Comparison of ENCODE assay signal across 12 cellular contexts in genomic region chr6:34360556-34360955, GRCh38. TPM values are rescaled to one million over a fixed set of nuclear protein-coding genes. Genes with fewer than 3 reads are reported as not detected.
DNase-seq lines count a peak whose midpoint lies in the region; ATAC-seq, FAIRE-seq and TF ChIP-seq lines count a peak whose summit lies in the region.
"Had no signal": no experiment of that assay in that cellular context is flagged by ENCODE, and none has a peak within 500 bp of the region (broad histone marks: within the 10 kb centered on the region; RNA-seq: fewer than 3 reads in every experiment).

No MANE protein-coding gene starts in this region.

- POLR2A ChIA-PET in BJ (lab: Charles Lee) (interaction anchor here (0.6 kb wide), 1 partner anchor 54 kb away, joined by 3 read pairs; no protein-coding TSS in a partner anchor), PC-3 (lab: Charles Lee; ENCODE audit: unreplicated experiment) (interaction anchor here (0.6 kb wide), 1 partner anchor 10 kb away, joined by 4 read pairs; no protein-coding TSS in a partner anchor)

- H2AFZ ChIP-seq in PC-3 (ENCODE audit: low read length): no peak overlapping the region

- DNase-seq in BJ (ENCODE audit: low read depth): peak; percentile 53
- DNase-seq in PC-3: no peak
- peak; percentile 86 for DNase-seq in dedifferentiated amniotic fluid mesenchymal stem cell (ENCODE audit: extremely low spot score)
- DNase-seq in NCI-H526 treated with DMSO at 0.1 percent for 48 hours (lab: John Stamatoyannopoulos, UW): no peak
- no peak for DNase-seq in OCI-M2 (lab: John Stamatoyannopoulos, UW; ENCODE audit: unreplicated experiment)
- DNase-seq in frontal cortex (ENCODE audit: low spot score in 2 of 2): no peak
- DNase-seq: activated CD4-positive, alpha-beta T cell treated with anti-CD3 and anti-CD28 coated beads for 36 hours; activated T-cell treated with anti-CD3 and anti-CD28 coated beads for 4 hours; dermis blood vessel endothelial cell; NCI-H2029 had no signal

- H4K20me1 ChIP-seq in PC-3 (ENCODE audit: low read length): peaks cover 45% of the 10 kb centered on the region

- no peaks in the 10 kb centered on the region for H3F3A ChIP-seq in PC-3 (ENCODE audit: low read length, unreplicated experiment)

- intact Hi-C loops in PC-3 (cut with micrococcal nuclease): loop anchor here (1.0 kb wide), 1 partner anchor 31 kb away; no protein-coding TSS in a partner anchor

- H3K9me2 ChIP-seq in PC-3 (replicated peaks; ENCODE audit: low read length): no peaks in the 10 kb centered on the region

- no peak overlapping the region for H3K9ac ChIP-seq in PC-3 (ENCODE audit: low read length)

- H3K4me2 ChIP-seq in PC-3 (ENCODE audit: low read length): no peak overlapping the region

- H3K9me3 ChIP-seq in PC-3 (ENCODE audit: low read length) (no peaks in the 10 kb centered on the region), neutrophil (no peaks in the 10 kb centered on the region)

- peaks cover 87% of the 10 kb centered on the region for H3K79me2 ChIP-seq in PC-3 (ENCODE audit: low read length)

- no peak overlapping the region for H3K4me3 ChIP-seq in BJ (ENCODE audit: low read depth, low read length)
- no peak overlapping the region for H3K4me3 ChIP-seq in PC-3 (ENCODE audit: low read length)
- H3K4me3 ChIP-seq in neutrophil (ENCODE audit: low read depth in 1 of 2, low read length in 1 of 2): no peak overlapping the region

- no peak for TF ChIP-seq CTCF in BJ (IDR thresholded peaks at IDR 0.05; ENCODE audit: insufficient read depth, low read depth, low read length)
- TF ChIP-seq CTCF in PC-3 (conservative IDR thresholded peaks at IDR 0.05; ENCODE audit: low read depth, low read length): no peak
- TF ChIP-seq CTCF in neutrophil (IDR thresholded peaks at IDR 0.05): no peak

- no peak for FAIRE-seq in frontal cortex (lab: Jason Lieb, UNC)

- no TSS peak for BruUV-seq in PC-3 (replicated peaks; lab: Mats Ljungman, UMichigan)

- H3K27ac ChIP-seq in PC-3 (ENCODE audit: low read length) (no peak overlapping the region), neutrophil (peak overlapping the region; percentile 8)

- H3K27me3 ChIP-seq in BJ (ENCODE audit: control insufficient read depth, insufficient read depth, low read length) (no peaks in the 10 kb centered on the region), PC-3 (ENCODE audit: low read length) (no peaks in the 10 kb centered on the region), neutrophil (no peaks in the 10 kb centered on the region)

- peaks cover 17% of the 10 kb centered on the region for H3K4me1 ChIP-seq in PC-3 (ENCODE audit: insufficient read depth, low read length)
- H3K4me1 ChIP-seq in neutrophil (ENCODE audit: control insufficient read depth in 1 of 2, insufficient read depth in 1 of 2, low read depth in 1 of 2, low read length in 1 of 2): peaks cover 8 to 15% of the 10 kb centered on the region in 2 experiments

- ATAC-seq in PC-3: peak; percentile 26; the same call in 1 of the 2 replicates
- ATAC-seq in HG03460 (IDR thresholded peaks at IDR 0.05; ENCODE audit: unreplicated experiment): no peak
- ATAC-seq: activated CD4-positive, alpha-beta T cell treated with anti-CD3 and anti-CD28 coated beads for 36 hours had no signal

- H3K36me3 ChIP-seq in BJ (ENCODE audit: control insufficient read depth, insufficient read depth, low read length) (no peaks in the 10 kb centered on the region), PC-3 (ENCODE audit: low read depth, low read length) (no peaks in the 10 kb centered on the region), neutrophil (no peaks in the 10 kb centered on the region)

- CTCF ChIA-PET in BJ (lab: Yijun Ruan, JAX): interaction anchor here (0.7 to 1.8 kb wide), 3 partner anchors 27 to 111 kb away, joined by 3 to 9 read pairs (median 5); no protein-coding TSS in a partner anchor
- CTCF ChIA-PET in PC-3 (lab: Charles Lee): no interaction called here

RNA-seq across cellular contexts. Expression of gene NUDT3, which starts 31.9 kb away (rescaled TPM):
- 9.6 and 14.9 TPM in 2 replicates for polyA plus RNA-seq in BJ (2011; rRNA removed)
- 12.1 and 12.5 TPM in 2 replicates for polyA minus RNA-seq in BJ (2011; rRNA and poly(A)+ RNA removed)
- total RNA-seq in PC-3 (2014; rRNA removed) (24.6 and 28.7 TPM in 2 replicates), frontal cortex (96.2 TPM)

Comparison
In these comparisons a context has a peak if more than half of its experiments do, and no peak if none do; other contexts are left out.
1. DNase-seq: peak in BJ (single experiment) and dedifferentiated amniotic fluid mesenchymal stem cell (single experiment); none in PC-3 (single experiment), NCI-H526 treated with DMSO at 0.1 percent for 48 hours (single experiment), OCI-M2 (single experiment) and frontal cortex (0 of 2).